15 cellular contexts compared by ENCODE assay signal in the genomic region with DNA sequence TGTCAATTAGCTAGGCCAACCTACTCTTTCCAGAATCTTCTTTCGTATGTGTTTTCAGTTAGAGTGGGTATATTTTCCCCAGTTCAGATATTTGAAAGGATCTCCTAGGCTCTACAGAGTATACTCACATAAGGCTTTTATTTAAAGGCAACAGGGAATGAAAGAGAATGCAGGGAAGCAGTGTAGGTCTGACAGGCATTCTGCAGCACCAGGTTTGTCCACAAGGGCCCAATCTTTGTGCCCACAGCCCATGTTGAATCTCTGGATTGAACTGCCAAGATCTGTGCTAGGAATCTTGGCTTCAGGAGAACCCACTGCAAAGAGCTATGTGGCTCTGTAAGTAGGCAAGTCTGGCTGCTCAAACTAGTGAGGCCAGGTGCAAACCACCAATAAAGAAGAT. TPM values are rescaled to one million over a fixed set of nuclear protein-coding genes. Genes with fewer than 3 reads are reported as not detected.
DNase-seq lines count a peak whose midpoint lies in the region; ATAC-seq and TF ChIP-seq lines count a peak whose summit lies in the region.
"Had no signal": no experiment of that assay in that cellular context is flagged by ENCODE, and none has a peak within 500 bp of the region (broad histone marks: within the 10 kb centered on the region; RNA-seq: fewer than 3 reads in every experiment).

No MANE protein-coding gene starts in this region.

- POLR2A ChIA-PET in IMR-90 (lab: Charles Lee; ENCODE audit: unreplicated experiment) = no interaction called here

- no peak for TF ChIP-seq RAD21 in IMR-90 (IDR thresholded peaks at IDR 0.05; ENCODE audit: low read length)

- peak overlapping the region; percentile 66 for H2BK20ac ChIP-seq in IMR-90 (ENCODE audit: low read depth, low read length)

- WGBS in IMR-90 (ENCODE audit: extremely low coverage in 2 of 2, insufficient read length in 1 of 2), 2 experiments = no CpG with 5 or more reads among the region's 1 CpG
- 78 to 90% methylated on average over 1 of the region's 1 CpG for WGBS in esophagus squamous epithelium, 2 donors

- BruUV-seq in IMR-90 (replicated peaks; lab: Mats Ljungman, UMichigan) = no TSS peak

- no peak overlapping the region for H2AK9ac ChIP-seq in IMR-90 (replicated peaks; ENCODE audit: low read depth, low read length, poor library complexity)

- H3K4me3 ChIP-seq in GM12864 (ENCODE audit: low read depth, low read length) = no peak overlapping the region
- H3K4me3 ChIP-seq in IMR-90 (ENCODE audit: insufficient read depth, low read depth, low read length) = no peak overlapping the region
- H3K4me3 ChIP-seq in esophagus squamous epithelium = no peak overlapping the region
- H3K4me3 ChIP-seq in skeletal muscle tissue (ENCODE audit: low read length in 3 of 3) = no peak overlapping the region
- H3K4me3 ChIP-seq: A549, GM23338 had no signal

- no peak overlapping the region for H3K56ac ChIP-seq in IMR-90 (ENCODE audit: extremely low read depth, insufficient read depth, low read length)

- TF ChIP-seq POLR2A in IMR-90 (IDR thresholded peaks at IDR 0.05; ENCODE audit: low read depth, low read length) (no peak), esophagus squamous epithelium (IDR thresholded peaks at IDR 0.05) (no peak)

- H2BK15ac ChIP-seq in IMR-90 (ENCODE audit: low read depth, low read length) = peak overlapping the region; percentile 61; the same call in 2 of the 3 replicates

- H3K27ac ChIP-seq in IMR-90 (ENCODE audit: insufficient read depth, low read length) (no peak overlapping the region; the same call in 1 of the 2 replicates), esophagus squamous epithelium (peak overlapping the region in 3 of 4 donors; percentile 44 to 74 (median 58)), skeletal muscle tissue (ENCODE audit: low read depth, low read length) (peak overlapping the region; percentile 65)
- H3K27ac ChIP-seq: A549 had no signal

- no peaks in the 10 kb centered on the region for H4K20me1 ChIP-seq in IMR-90 (ENCODE audit: insufficient read depth, low read length)

- 0 out of 2 replicates have a peak overlapping the region, but pooled peaks have one; percentile 19 for H4K5ac ChIP-seq in IMR-90 (ENCODE audit: low read depth, low read length)

- H3K4me1 ChIP-seq in IMR-90 (ENCODE audit: control insufficient read depth, insufficient read depth, low read length) (peaks cover 12% of the 10 kb centered on the region), esophagus squamous epithelium (peaks cover 0 to 25% (median 9%) of the 10 kb centered on the region in 3 donors), skeletal muscle tissue (ENCODE audit: control insufficient read depth in 3 of 3, insufficient read depth in 3 of 3, low read length in 3 of 3) (peaks cover 21 to 34% (median 29%) of the 10 kb centered on the region in 3 donors)

- H3K36me3 ChIP-seq in IMR-90 (ENCODE audit: control insufficient read depth, insufficient read depth, low read length) (no peaks in the 10 kb centered on the region), esophagus squamous epithelium (no peaks in the 10 kb centered on the region), skeletal muscle tissue (ENCODE audit: control insufficient read depth in 3 of 3, insufficient read depth in 3 of 3, low read length in 3 of 3) (no peaks in the 10 kb centered on the region)

- H3K4ac ChIP-seq in IMR-90 (ENCODE audit: low read depth, low read length) = peak overlapping the region; percentile 56

- peak overlapping the region; percentile 28; the same call in 1 of the 2 replicates for H2BK120ac ChIP-seq in IMR-90 (ENCODE audit: low read depth, low read length)

- no peak overlapping the region for H3K4me2 ChIP-seq in IMR-90 (ENCODE audit: low read depth, low read length)
- H3K4me2 ChIP-seq: A549, GM23338 had no signal

- intact Hi-C loops in IMR-90 (cut with micrococcal nuclease) = no loop called here
- intact Hi-C loops in esophagus squamous epithelium (cut with DNase I) = no loop called here

- peak overlapping the region; percentile 41; the same call in 1 of the 2 replicates for H3K18ac ChIP-seq in IMR-90 (ENCODE audit: low read depth, low read length)

- H2AFZ ChIP-seq in IMR-90 (replicated peaks; ENCODE audit: low read length, poor library complexity) = no peak overlapping the region
- H2AFZ ChIP-seq: GM23338 had no signal

- H4K8ac ChIP-seq in IMR-90 (ENCODE audit: low read depth in 2 of 2, low read length in 2 of 2) = peak overlapping the region in 1 of 2 experiments; percentile 2; a peak in 1 of 4 replicates

- peak; percentile 2 for TF ChIP-seq CTCF in GM12864 (IDR thresholded peaks at IDR 0.05; ENCODE audit: low read depth, low read length, missing control alignments)
- TF ChIP-seq CTCF in IMR-90 (conservative IDR thresholded peaks at IDR 0.05; ENCODE audit: low read depth, low read length) = no peak
- no peak for TF ChIP-seq CTCF in esophagus squamous epithelium (IDR thresholded peaks at IDR 0.05)

- CTCF ChIA-PET in IMR-90 (lab: Yijun Ruan, JAX) = interaction anchor here (1.6 kb wide), 1 partner anchor 21 kb away, joined by 3 read pairs; no protein-coding TSS in a partner anchor

- peak overlapping the region; percentile 74; the same call in 1 of the 2 replicates for H2AK5ac ChIP-seq in IMR-90 (ENCODE audit: low read depth, low read length)

- dilution Hi-C loops in IMR-90 (cut with HindIII; ENCODE audit: low sequenced_read_pairs, unreplicated experiment) = no loop called here

- ATAC-seq in IMR-90 (ENCODE audit: low read depth) (no peak), HG03196 (IDR thresholded peaks at IDR 0.05; ENCODE audit: unreplicated experiment) (no peak)
- ATAC-seq: A549, GM23338 had no signal

- peak overlapping the region; percentile 28; the same call in 1 of the 2 replicates for H4K91ac ChIP-seq in IMR-90 (ENCODE audit: insufficient read depth, low read depth, low read length)

- in situ Hi-C loops in IMR-90 (cut with MboI; ENCODE audit: low sequenced_read_pairs) = no loop called here

- H3K9me3 ChIP-seq in IMR-90 (ENCODE audit: control insufficient read depth, insufficient read depth, low read length) = peaks cover 4% of the 10 kb centered on the region; the same call in 1 of the 2 replicates
- peaks cover 0 to 10% (median 0%) of the 10 kb centered on the region in 3 donors for H3K9me3 ChIP-seq in esophagus squamous epithelium
- H3K9me3 ChIP-seq in skeletal muscle tissue (ENCODE audit: control insufficient read depth in 3 of 3, low read length in 3 of 3) = no peaks in the 10 kb centered on the region

- H3K9ac ChIP-seq in IMR-90 (ENCODE audit: low read depth, low read length) = no peak overlapping the region
- no peak overlapping the region for H3K9ac ChIP-seq in skeletal muscle tissue (ENCODE audit: low read depth in 1 of 3, low read length in 3 of 3)

- H3K79me1 ChIP-seq in IMR-90 (ENCODE audit: low read depth in 1 of 2, low read length in 2 of 2) = no peaks in the 10 kb centered on the region

- no peak overlapping the region for H2BK5ac ChIP-seq in IMR-90 (ENCODE audit: low read depth, low read length, poor library complexity, severe bottlenecking)

- H3K9me1 ChIP-seq in IMR-90 (ENCODE audit: insufficient read depth, low read length) = peaks cover 6% of the 10 kb centered on the region

- H3K23ac ChIP-seq in IMR-90 (ENCODE audit: low read depth, low read length) = no peak overlapping the region

- DNase-seq in GM12864 (ENCODE audit: low read depth) = no peak
- DNase-seq in IMR-90 = no peak
- DNase-seq in esophagus squamous epithelium (lab: John Stamatoyannopoulos, UW) = no peak
- DNase-seq in activated T-cell treated with anti-CD3 and anti-CD28 coated beads, Interleukin-2, amount 50 U/mL, for 1 hour = no peak
- no peak for DNase-seq in cerebellar cortex (ENCODE audit: low spot score)
- DNase-seq: COR-L47, DMS53, NCI-H1436, NCI-H2081, NCI-H524 had no signal

- H3K14ac ChIP-seq in IMR-90 (replicated peaks; ENCODE audit: low read depth, low read length) = no peak overlapping the region

- H3K27me3 ChIP-seq in IMR-90 (ENCODE audit: control insufficient read depth, insufficient read depth, low read length) = no peaks in the 10 kb centered on the region
- H3K27me3 ChIP-seq in esophagus squamous epithelium = no peaks in the 10 kb centered on the region
- no peaks in the 10 kb centered on the region for H3K27me3 ChIP-seq in skeletal muscle tissue (ENCODE audit: control insufficient read depth in 3 of 3, insufficient read depth in 3 of 3, low read length in 3 of 3)

TF ChIP-seq in IMR-90, 13 proteins besides CTCF, POLR2A, EP300 and RAD21 (continues in another document):
- TF ChIP-seq BHLHE40 (IDR thresholded peaks at IDR 0.05; ENCODE audit: low read depth, low read length) (no peak), MXI1 (IDR thresholded peaks at IDR 0.05; ENCODE audit: borderline replicate concordance, low read depth, low read length) (no peak), MAZ (IDR thresholded peaks at IDR 0.05; ENCODE audit: borderline replicate concordance, low read depth, low read length) (no peak), NFE2L2 (IDR thresholded peaks at IDR 0.05; ENCODE audit: low read depth, low read length) (no peak), MAFK (IDR thresholded peaks at IDR 0.05; ENCODE audit: low read depth, low read length) (no peak), CHD1 (IDR thresholded peaks at IDR 0.05; ENCODE audit: low read depth, low read length) (no peak), FOS (IDR thresholded peaks at IDR 0.05; ENCODE audit: low read depth, low read length) (no peak)
- TF ChIP-seq, protein P1, sequence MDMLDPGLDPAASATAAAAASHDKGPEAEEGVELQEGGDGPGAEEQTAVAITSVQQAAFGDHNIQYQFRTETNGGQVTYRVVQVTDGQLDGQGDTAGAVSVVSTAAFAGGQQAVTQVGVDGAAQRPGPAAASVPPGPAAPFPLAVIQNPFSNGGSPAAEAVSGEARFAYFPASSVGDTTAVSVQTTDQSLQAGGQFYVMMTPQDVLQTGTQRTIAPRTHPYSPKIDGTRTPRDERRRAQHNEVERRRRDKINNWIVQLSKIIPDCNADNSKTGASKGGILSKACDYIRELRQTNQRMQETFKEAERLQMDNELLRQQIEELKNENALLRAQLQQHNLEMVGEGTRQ (IDR thresholded peaks at IDR 0.05; ENCODE audit: low read depth, low read length) = no peak
- TF ChIP-seq, protein P2, sequence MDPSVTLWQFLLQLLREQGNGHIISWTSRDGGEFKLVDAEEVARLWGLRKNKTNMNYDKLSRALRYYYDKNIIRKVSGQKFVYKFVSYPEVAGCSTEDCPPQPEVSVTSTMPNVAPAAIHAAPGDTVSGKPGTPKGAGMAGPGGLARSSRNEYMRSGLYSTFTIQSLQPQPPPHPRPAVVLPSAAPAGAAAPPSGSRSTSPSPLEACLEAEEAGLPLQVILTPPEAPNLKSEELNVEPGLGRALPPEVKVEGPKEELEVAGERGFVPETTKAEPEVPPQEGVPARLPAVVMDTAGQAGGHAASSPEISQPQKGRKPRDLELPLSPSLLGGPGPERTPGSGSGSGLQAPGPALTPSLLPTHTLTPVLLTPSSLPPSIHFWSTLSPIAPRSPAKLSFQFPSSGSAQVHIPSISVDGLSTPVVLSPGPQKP (IDR thresholded peaks at IDR 0.05; ENCODE audit: borderline replicate concordance, low read depth, low read length) = no peak

RNA-seq across cellular contexts. Expression of a gene that starts 24.2 kb away (rescaled TPM):
- 14.7 and 19.7 TPM in 2 replicates for total RNA-seq in IMR-90 (2012; rRNA removed)
- polyA plus RNA-seq in IMR-90 (2012; rRNA removed) = 11.0 and 12.8 TPM in 2 replicates
- polyA plus RNA-seq in IMR-90 (2012; cell fraction: cytosol; rRNA removed) = 8.5 and 15.7 TPM in 2 replicates
- polyA plus RNA-seq in IMR-90 (2012; cell fraction: nucleus; rRNA removed; ENCODE audit: low replicate concordance) = 7.3 and 8.8 TPM in 2 replicates
- total RNA-seq in esophagus squamous epithelium = 100 to 1,000 TPM in 1 of 4 donors, 10 to 100 TPM in 1, 1 to 10 TPM in 2; 4.6 to 117 (median 35.6) TPM
- total RNA-seq in skeletal muscle tissue = 3.7 TPM
- polyA plus RNA-seq: CD14-positive monocyte had no signal
